8 cellular contexts compared by ENCODE assay signal in genomic region chr15:41659855-41660234, GRCh38. TPM values are rescaled to one million over a fixed set of nuclear protein-coding genes. Genes with fewer than 3 reads are reported as not detected.
DNase-seq lines count a peak whose midpoint lies in the region; ATAC-seq and TF ChIP-seq lines count a peak whose summit lies in the region.

No MANE protein-coding gene starts in this region.

- H3K27me3 ChIP-seq in Panc1 (ENCODE audit: control insufficient read depth, insufficient read depth, low read length) = no peaks in the 10 kb centered on the region

- peaks cover 57% of the 10 kb centered on the region for H3K4me1 ChIP-seq in Panc1 (ENCODE audit: control insufficient read depth, insufficient read depth, low read length)

- intact Hi-C loops in Panc1 (cut with micrococcal nuclease; ENCODE audit: unreplicated experiment) = no loop called here

- TF ChIP-seq CTCF in Panc1 (IDR thresholded peaks at IDR 0.05) = no peak
- TF ChIP-seq CTCF in foreskin fibroblast (IDR thresholded peaks at IDR 0.05; ENCODE audit: low read depth, low read length) = no peak

- CTCF ChIA-PET in Panc1 (lab: Charles Lee) = no interaction called here

- in situ Hi-C loops in Panc1 (cut with HindIII; ENCODE audit: low pct_unique_long_range_greater_than_20kb, low sequenced_read_pairs) = loop anchor here (10.0 kb wide), 1 partner anchor 75 kb away; no protein-coding TSS in a partner anchor

- POLR2A ChIA-PET in Panc1 (lab: Charles Lee) = no interaction called here

- ATAC-seq in GM18870 (IDR thresholded peaks at IDR 0.05; ENCODE audit: unreplicated experiment) (peak; percentile 4), Panc1 (no peak), HG03432 (IDR thresholded peaks at IDR 0.05; ENCODE audit: unreplicated experiment) (no peak)

- no peaks in the 10 kb centered on the region for H3K9me3 ChIP-seq in Panc1 (ENCODE audit: control insufficient read depth, insufficient read depth, low read depth, low read length)

- H3K4me3 ChIP-seq in Panc1 (ENCODE audit: low read depth in 2 of 2, low read length in 2 of 2) (no peak overlapping the region), foreskin fibroblast (ENCODE audit: low read depth in 1 of 2, low read length in 2 of 2) (peak overlapping the region; percentile 51 to 68)

- H3K36me3 ChIP-seq in Panc1 (ENCODE audit: control insufficient read depth, insufficient read depth, low read length) = no peaks in the 10 kb centered on the region

- no TSS peak for BruUV-seq in Panc1 (replicated peaks; lab: Mats Ljungman, UMichigan)

- no peak for DNase-seq in Panc1 (ENCODE audit: low read depth, low spot score)
- no peak for DNase-seq in foreskin fibroblast
- DNase-seq in pons (ENCODE audit: low spot score) = peak; percentile 15
- DNase-seq in SW480 (ENCODE audit: low spot score) = no peak
- DNase-seq in stimulated activated CD4-positive, alpha-beta T cell treated with anti-CD3 and anti-CD28 coated beads, Interleukin-2, amount 100 ng/mL, for 24 hours = no peak
- DNase-seq in OCI-M2 (lab: John Stamatoyannopoulos, UW; ENCODE audit: unreplicated experiment) = no peak

- H3K27ac ChIP-seq in Panc1 (ENCODE audit: low read length) = peak overlapping the region; percentile 71

RNA-seq across cellular contexts. Expression of gene MGA, which starts 0.4 kb away (rescaled TPM):
- total RNA-seq in Panc1 (2021; ENCODE audit: unreplicated experiment) = 43.6 TPM
- polyA plus RNA-seq in Panc1 (2012; ENCODE audit: insufficient read length) = 9.0 TPM

Comparison
In these comparisons a context has a peak if more than half of its experiments do, and no peak if none do; other contexts are left out.
1. H3K4me3 ChIP-seq: peak in foreskin fibroblast (2 of 2); none in Panc1 (0 of 2).